In the genomic region with DNA sequence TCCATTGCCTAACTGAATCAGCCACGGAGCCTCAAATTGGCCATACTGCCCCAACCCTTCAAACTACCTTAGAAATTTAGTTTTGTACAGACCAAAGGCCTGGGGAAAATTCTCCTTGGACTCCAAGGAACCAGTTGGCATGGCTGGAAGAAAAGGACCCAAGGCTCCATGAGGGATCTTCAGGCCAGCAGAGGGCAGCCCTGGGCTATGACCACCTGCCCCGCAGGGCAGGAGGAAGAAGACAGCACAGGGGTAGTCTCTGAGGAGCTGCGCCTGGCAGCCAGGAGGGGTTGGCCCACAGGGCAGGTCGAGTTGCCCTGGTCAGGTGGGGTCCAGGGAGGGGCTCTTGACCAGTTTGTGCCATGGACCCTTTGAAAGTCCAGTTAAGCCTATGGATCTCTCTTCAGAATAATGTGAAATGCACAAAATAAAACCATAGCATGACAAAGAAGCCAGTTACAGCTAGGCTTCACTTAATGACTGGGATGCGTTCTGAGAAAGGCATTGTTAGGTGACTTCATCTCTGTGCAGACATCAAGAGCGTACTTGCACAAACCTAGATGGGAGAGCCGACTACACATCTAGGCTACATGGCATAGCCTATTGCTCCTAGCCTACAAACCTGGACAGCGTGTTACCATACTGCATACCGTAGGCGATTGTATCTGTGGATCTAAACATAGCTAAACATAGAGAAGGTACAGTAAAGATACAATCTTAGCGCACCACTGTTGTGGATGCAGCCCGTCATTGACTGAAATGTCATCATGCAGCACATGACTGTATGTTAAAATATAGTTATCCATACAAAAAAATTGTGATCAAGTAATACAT, we compare ENCODE assay signal across 9 cellular contexts. TPM values are rescaled to one million over a fixed set of nuclear protein-coding genes. Genes with fewer than 3 reads are reported as not detected.
DNase-seq lines count a peak whose midpoint lies in the region; ATAC-seq and TF ChIP-seq lines count a peak whose summit lies in the region.
"Had no signal": no experiment of that assay in that cellular context is flagged by ENCODE, and none has a peak within 500 bp of the region (broad histone marks: within the 10 kb centered on the region; RNA-seq: fewer than 3 reads in every experiment).

No MANE protein-coding gene starts in this region.

- CTCF ChIA-PET in activated CD4-positive, alpha-beta memory T cell treated with anti-CD3 and anti-CD28 coated beads, Interleukin-2, amount 10 ng/mL, durations not matched to agents 7 days and 5 days (lab: Charles Lee) = interaction anchor here (1.2 to 1.8 kb wide), 5 partner anchors 21 to 33 kb away, joined by 3 to 11 read pairs (median 5); no protein-coding TSS in a partner anchor

- H2AK5ac ChIP-seq in neuronal stem cell (ENCODE audit: low read depth, low read length) = no peak overlapping the region

- H3K4me2 ChIP-seq in neuronal stem cell (ENCODE audit: insufficient read depth, low read length, poor library complexity, severe bottlenecking) = no peak overlapping the region

- H2BK5ac ChIP-seq in neuronal stem cell (ENCODE audit: low read length) = no peak overlapping the region

- no peaks in the 10 kb centered on the region for H3K36me3 ChIP-seq in neuronal stem cell (replicated peaks in 1 of 2; ENCODE audit: control insufficient read depth in 2 of 2, insufficient read depth in 2 of 2, low read length in 2 of 2)

- H3K9ac ChIP-seq in neuronal stem cell (ENCODE audit: low read depth, low read length, poor library complexity) = no peak overlapping the region

- peaks cover 16 to 24% of the 10 kb centered on the region in 2 donors for H3K4me1 ChIP-seq in neuronal stem cell (ENCODE audit: control insufficient read depth in 2 of 2, insufficient read depth in 1 of 2, low read depth in 1 of 2, low read length in 2 of 2)

- H3K36me3 Mint-ChIP-seq in activated CD4-positive, alpha-beta memory T cell treated with anti-CD3 and anti-CD28 coated beads, Interleukin-2, amount 10 ng/mL, durations not matched to agents 7 days and 5 days (ENCODE audit: low read depth) = no peaks in the 10 kb centered on the region

- no peaks in the 10 kb centered on the region for H3K27me3 ChIP-seq in neuronal stem cell (ENCODE audit: control insufficient read depth in 3 of 3, insufficient read depth in 3 of 3, low read depth in 1 of 3, low read length in 3 of 3)

- no peak overlapping the region for H2AFZ ChIP-seq in neuronal stem cell (ENCODE audit: low read length)

- WGBS in neuronal stem cell (ENCODE audit: extremely low coverage in 2 of 2, insufficient read length in 2 of 2, insufficient replicate concordance in 1 of 2), 2 donors = no CpG with 5 or more reads among the region's 12 CpGs

- H3K14ac ChIP-seq in neuronal stem cell (ENCODE audit: low read length) = no peak overlapping the region

- no peak overlapping the region for H2BK120ac ChIP-seq in neuronal stem cell (ENCODE audit: low read depth, low read length)

- H3K9me3 Mint-ChIP-seq in activated CD4-positive, alpha-beta memory T cell treated with anti-CD3 and anti-CD28 coated beads, Interleukin-2, amount 10 ng/mL, durations not matched to agents 7 days and 5 days = no peaks in the 10 kb centered on the region

- peak; percentile 74 for TF ChIP-seq CTCF in fibroblast of mammary gland (conservative IDR thresholded peaks at IDR 0.05; ENCODE audit: control insufficient read depth, insufficient read depth, low read depth, low read length)

- peak; percentile 70 for ATAC-seq in Right ventricle myocardium inferior
- ATAC-seq in HG03045 (IDR thresholded peaks at IDR 0.05; ENCODE audit: unreplicated experiment) = no peak
- ATAC-seq in HG03457 (IDR thresholded peaks at IDR 0.05; ENCODE audit: unreplicated experiment) = no peak

- H2BK12ac ChIP-seq in neuronal stem cell (ENCODE audit: low read length) = no peak overlapping the region

- DNase-seq in Right ventricle myocardium inferior (ENCODE audit: missing footprints) (no peak), cardiac septum (ENCODE audit: low spot score) (no peak), NCI-H2107 (lab: John Stamatoyannopoulos, UW) (peak; percentile 9), fibroblast of mammary gland (ENCODE audit: low read depth) (peak; percentile 42), neuronal stem cell (ENCODE audit: low spot score) (peak; percentile 29)
- DNase-seq in activated CD4-positive, alpha-beta memory T cell treated with anti-CD3 and anti-CD28 coated beads, Interleukin-2, amount 10 ng/mL, durations not matched to agents 7 days and 5 days = peak; percentile 34

- H3K18ac ChIP-seq in neuronal stem cell (ENCODE audit: low read length) = no peak overlapping the region

- H3K23ac ChIP-seq in neuronal stem cell (ENCODE audit: low read depth, low read length, poor library complexity) = no peak overlapping the region

- H3K27ac ChIP-seq in neuronal stem cell (replicated peaks; ENCODE audit: low read length) = no peak overlapping the region

- no peaks in the 10 kb centered on the region for H3K79me1 ChIP-seq in neuronal stem cell (ENCODE audit: low read depth, low read length)

- no peak overlapping the region for H2BK15ac ChIP-seq in neuronal stem cell (ENCODE audit: low read length)

- no peaks in the 10 kb centered on the region for H3K4me1 Mint-ChIP-seq in activated CD4-positive, alpha-beta memory T cell treated with anti-CD3 and anti-CD28 coated beads, Interleukin-2, amount 10 ng/mL, durations not matched to agents 7 days and 5 days

- no peak overlapping the region for H3K4ac ChIP-seq in neuronal stem cell (ENCODE audit: low read length)

- peaks cover 0 to 2% of the 10 kb centered on the region in 2 donors for H3K9me3 ChIP-seq in neuronal stem cell (replicated peaks in 1 of 2; ENCODE audit: control insufficient read depth in 2 of 2, insufficient read depth in 1 of 2, low read depth in 1 of 2, low read length in 2 of 2)

- peaks cover 23% of the 10 kb centered on the region for H3K27me3 Mint-ChIP-seq in activated CD4-positive, alpha-beta memory T cell treated with anti-CD3 and anti-CD28 coated beads, Interleukin-2, amount 10 ng/mL, durations not matched to agents 7 days and 5 days

- H3K4me3 ChIP-seq in fibroblast of mammary gland (ENCODE audit: control insufficient read depth, low read depth, low read length) (no peak overlapping the region), neuronal stem cell (ENCODE audit: low read length in 2 of 2) (no peak overlapping the region)

- intact Hi-C loops in Right ventricle myocardium inferior (cut with DNase I) = loop anchor here (10.0 kb wide), 1 partner anchor 139 kb away; no protein-coding TSS in a partner anchor
- intact Hi-C loops in cardiac septum (cut with DNase I) = loop anchor here (10.0 kb wide), 1 partner anchor 139 kb away; no protein-coding TSS in a partner anchor

- H3K27ac Mint-ChIP-seq in activated CD4-positive, alpha-beta memory T cell treated with anti-CD3 and anti-CD28 coated beads, Interleukin-2, amount 10 ng/mL, durations not matched to agents 7 days and 5 days = no peak overlapping the region

- H4K91ac ChIP-seq in neuronal stem cell (ENCODE audit: low read depth, low read length, poor library complexity) = no peak overlapping the region

- no peak overlapping the region for H4K8ac ChIP-seq in neuronal stem cell (ENCODE audit: low read depth, low read length)

- POLR2A ChIA-PET in activated CD4-positive, alpha-beta memory T cell treated with anti-CD3 and anti-CD28 coated beads, Interleukin-2, amount 10 ng/mL, durations not matched to agents 7 days and 5 days (lab: Charles Lee) = interaction anchor here (1.5 kb wide), 1 partner anchor 29 kb away, joined by 4 read pairs; no protein-coding TSS in a partner anchor

- no peak overlapping the region for H3K4me3 Mint-ChIP-seq in activated CD4-positive, alpha-beta memory T cell treated with anti-CD3 and anti-CD28 coated beads, Interleukin-2, amount 10 ng/mL, durations not matched to agents 7 days and 5 days

RNA-seq across cellular contexts. Expression of a gene that starts 26.1 kb away (rescaled TPM):
- not detected for total RNA-seq in Right ventricle myocardium inferior
- 0.19 TPM for total RNA-seq in cardiac septum
- not detected for total RNA-seq in activated CD4-positive, alpha-beta memory T cell treated with anti-CD3 and anti-CD28 coated beads, Interleukin-2, amount 10 ng/mL, durations not matched to agents 7 days and 5 days
- 0.17 TPM for polyA plus RNA-seq in neuronal stem cell (2013, experiment 1 of 2)
- 0.21 TPM for polyA plus RNA-seq in neuronal stem cell (2013, experiment 2 of 2)
- total RNA-seq: dermis microvascular lymphatic vessel endothelial cell had no signal

RNA-seq across cellular contexts. Expression of a gene that starts 40.9 kb away (rescaled TPM):
- total RNA-seq in Right ventricle myocardium inferior (not detected), cardiac septum (not detected)
- not detected for total RNA-seq in activated CD4-positive, alpha-beta memory T cell treated with anti-CD3 and anti-CD28 coated beads, Interleukin-2, amount 10 ng/mL, durations not matched to agents 7 days and 5 days
- 0.04 TPM for polyA plus RNA-seq in neuronal stem cell (2013, experiment 1 of 2)
- polyA plus RNA-seq in neuronal stem cell (2013, experiment 2 of 2) = 0.03 TPM
- total RNA-seq: dermis microvascular lymphatic vessel endothelial cell had no signal

Comparison
In these comparisons a context has a peak if more than half of its experiments do, and no peak if none do; other contexts are left out.
1. DNase-seq: peak in NCI-H2107 (single experiment), activated CD4-positive, alpha-beta memory T cell treated with anti-CD3 and anti-CD28 coated beads, Interleukin-2, amount 10 ng/mL, durations not matched to agents 7 days and 5 days (single experiment), fibroblast of mammary gland (single experiment) and neuronal stem cell (single experiment); none in Right ventricle myocardium inferior (single experiment) and cardiac septum (single experiment).